7 cellular contexts compared by ENCODE assay signal in the genomic region with DNA sequence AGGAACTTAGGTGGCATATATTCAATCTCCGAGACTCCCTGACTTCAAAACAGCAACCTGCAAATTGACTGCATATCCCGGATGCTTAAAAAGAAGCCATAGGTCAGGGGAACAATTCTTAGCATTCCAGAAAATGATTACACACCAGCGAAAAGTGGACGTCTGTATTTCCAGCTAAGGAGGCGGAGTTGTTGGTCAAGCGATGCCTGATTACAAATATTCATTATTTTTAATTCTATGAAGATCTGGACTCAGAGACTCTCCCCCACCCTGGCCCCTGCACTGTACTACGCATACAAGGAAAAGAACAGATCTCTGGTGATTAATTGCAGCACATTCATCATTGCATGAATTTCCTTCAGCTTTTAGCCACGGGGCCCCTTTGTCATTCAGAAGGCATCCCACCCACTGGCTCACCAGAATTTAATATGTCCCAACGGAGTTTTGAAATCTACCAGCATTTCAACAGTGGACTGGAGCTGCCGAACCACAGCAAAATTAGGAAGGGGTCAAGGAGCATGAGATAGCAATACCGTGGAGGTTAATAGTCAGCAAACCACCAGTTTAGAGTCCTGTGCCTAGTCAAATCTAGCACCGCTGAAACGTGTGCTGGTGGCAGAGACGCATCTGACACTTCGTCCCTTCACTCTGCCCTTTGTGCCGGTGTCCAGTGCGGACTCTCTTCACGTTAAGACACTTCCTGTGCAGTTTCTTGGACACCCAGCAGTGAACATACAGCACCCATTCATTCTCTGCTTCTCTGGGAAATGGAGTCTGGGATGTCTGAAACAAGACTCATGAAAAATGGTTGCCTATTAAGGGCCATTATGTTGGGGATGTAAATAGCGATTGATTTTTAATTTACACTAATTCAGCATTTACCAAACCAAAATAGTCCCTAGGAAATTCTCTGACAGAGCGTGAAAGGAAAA. TPM values are rescaled to one million over a fixed set of nuclear protein-coding genes. Genes with fewer than 3 reads are reported as not detected.
A peak's percentile ranks its signal among the peaks of the same experiment; 100 is the strongest.
DNase-seq lines count a peak whose midpoint lies in the region; ATAC-seq and TF ChIP-seq lines count a peak whose summit lies in the region.
"Not testable (repeated sequence)": the region's sequence is repeated elsewhere in the genome, so short reads cannot be mapped to it uniquely, and the experiment has no call there.

No MANE protein-coding gene starts in this region.

- H3K4me1 ChIP-seq in ES-I3 (ENCODE audit: insufficient read depth, low read length) (peaks cover 30% of the 10 kb centered on the region), NT2/D1 (ENCODE audit: insufficient read depth, insufficient read length) (peaks cover 14% of the 10 kb centered on the region), esophagus muscularis mucosa (peaks cover 54 to 100% (median 97%) of the 10 kb centered on the region in 4 donors), right atrium auricular region (peaks cover 0 to 87% of the 10 kb centered on the region in 2 donors), muscle layer of duodenum (ENCODE audit: control insufficient read depth in 1 of 2, insufficient read depth in 2 of 2, low read length in 2 of 2) (peaks cover 9 to 69% of the 10 kb centered on the region in 2 donors), gastrocnemius medialis (peaks cover 85 to 90% of the 10 kb centered on the region in 2 donors)

- DNase-seq in NT2/D1 (ENCODE audit: low read depth, low spot score); esophagus muscularis mucosa (ENCODE audit: extremely low spot score); right atrium auricular region (ENCODE audit: low spot score); gastrocnemius medialis: not testable (repeated sequence)

- H3K36me3 Mint-ChIP-seq in brain, result not testable (repeated sequence)

- not testable (repeated sequence) for H3K27me3 ChIP-seq in NT2/D1 (ENCODE audit: insufficient read depth, insufficient read length); esophagus muscularis mucosa; right atrium auricular region; muscle layer of duodenum (ENCODE audit: low read depth, low read length); gastrocnemius medialis

- in situ Hi-C loops in gastrocnemius medialis (cut with MboI; ENCODE audit: low sequenced_read_pairs in 4 of 4), result not testable (repeated sequence)

- H3K4me3 ChIP-seq in NT2/D1 (ENCODE audit: insufficient read length, low read depth); esophagus muscularis mucosa; right atrium auricular region; muscle layer of duodenum (ENCODE audit: low read depth in 1 of 2, low read length in 2 of 2): not testable (repeated sequence)
- H3K4me3 ChIP-seq in gastrocnemius medialis, result peak overlapping the region in 3 of 4 donors; percentile 3 to 23 (median 21)

- 44% methylated on average over 12 of the region's 20 CpGs for WGBS in esophagus muscularis mucosa

- not testable (repeated sequence) for H3K9me3 Mint-ChIP-seq in brain

- H3K27ac ChIP-seq in esophagus muscularis mucosa (replicated peaks in 1 of 4) (peak overlapping the region; percentile 70 to 84 (median 80)), right atrium auricular region (peak overlapping the region; percentile 86 to 93), muscle layer of duodenum (ENCODE audit: low read length) (peak overlapping the region; percentile 49), gastrocnemius medialis (peak overlapping the region; percentile 95 to 96 (median 96))

- not testable (repeated sequence) for H3K36me3 ChIP-seq in ES-I3 (ENCODE audit: insufficient read depth, low read length); esophagus muscularis mucosa; right atrium auricular region; muscle layer of duodenum (ENCODE audit: control insufficient read depth in 1 of 2, insufficient read depth in 2 of 2, low read length in 2 of 2); gastrocnemius medialis
- peaks cover 20% of the 10 kb centered on the region for H3K36me3 ChIP-seq in NT2/D1 (ENCODE audit: insufficient read depth, insufficient read length, low read length)

- not testable (repeated sequence) for TF ChIP-seq POLR2A in esophagus muscularis mucosa (IDR thresholded peaks at IDR 0.05; ENCODE audit: low read depth); gastrocnemius medialis (IDR thresholded peaks at IDR 0.05)

- not testable (repeated sequence) for ATAC-seq in gastrocnemius medialis

- H3K9ac ChIP-seq in ES-I3 (ENCODE audit: low read depth, low read length) (peak overlapping the region; percentile 3; the same call in 1 of the 2 replicates), NT2/D1 (ENCODE audit: insufficient read length, low read depth) (peak overlapping the region; percentile 75)

- H3K27ac Mint-ChIP-seq in brain, result peak overlapping the region in 4 of 5 experiments; percentile 70 to 95 (median 88)

- TF ChIP-seq EP300 in esophagus muscularis mucosa (IDR thresholded peaks at IDR 0.05), result not testable (repeated sequence)

- H3K4me3 Mint-ChIP-seq in brain, result peak overlapping the region in 4 of 5 experiments; percentile 1 to 64 (median 52)

- not testable (repeated sequence) for H3K27me3 Mint-ChIP-seq in brain

- H3K4me1 Mint-ChIP-seq in brain, result peaks cover 72% of the 10 kb centered on the region

- intact Hi-C loops in esophagus muscularis mucosa (cut with DNase I); gastrocnemius medialis (cut with DNase I; ENCODE audit: low total_unique reads): not testable (repeated sequence)

- TF ChIP-seq CTCF in brain (conservative IDR thresholded peaks at IDR 0.05); esophagus muscularis mucosa (IDR thresholded peaks at IDR 0.05); right atrium auricular region (IDR thresholded peaks at IDR 0.05); gastrocnemius medialis (IDR thresholded peaks at IDR 0.05 in 4 of 5, conservative IDR thresholded peaks at IDR 0.05 in 1 of 5): not testable (repeated sequence)

- H3K9me3 ChIP-seq in ES-I3 (ENCODE audit: control insufficient read depth, insufficient read depth, low read length); NT2/D1 (ENCODE audit: insufficient read depth, low read length); esophagus muscularis mucosa; right atrium auricular region; muscle layer of duodenum (ENCODE audit: control insufficient read depth in 1 of 2, low read length in 2 of 2); gastrocnemius medialis: not testable (repeated sequence)

RNA-seq across cellular contexts. Expression of a gene that starts 46.8 kb away (rescaled TPM):
- polyA plus RNA-seq in brain (ENCODE audit: insufficient read depth, low read depth, low replicate concordance), result 25.9 TPM
- total RNA-seq in esophagus muscularis mucosa (1,000 to 10,000 TPM in 1 of 4 donors, 100 to 1,000 TPM in 3; 785 to 1,099 (median 921) TPM), right atrium auricular region (100 to 1,000 TPM; 260 to 340 TPM), gastrocnemius medialis (1,000 to 10,000 TPM; 1,040 to 1,354 (median 1,121) TPM)
